9 cellular contexts compared by ENCODE assay signal in the genomic region with DNA sequence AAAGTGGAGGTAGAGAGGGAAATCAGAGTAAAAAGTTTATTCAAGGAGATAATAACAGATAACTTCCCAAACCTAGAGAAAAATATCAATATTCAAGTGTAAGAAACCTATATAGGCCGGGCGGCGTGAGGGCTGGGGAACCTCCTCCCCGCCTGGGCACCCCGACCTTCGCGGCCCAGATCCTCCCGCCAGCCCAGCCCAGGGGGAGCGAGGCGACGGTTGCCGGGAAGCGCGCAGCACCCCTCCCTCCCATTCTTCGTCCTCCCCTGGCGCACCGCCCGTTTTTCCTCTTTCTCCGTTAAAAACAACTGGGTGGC. TPM values are rescaled to one million over a fixed set of nuclear protein-coding genes. Genes with fewer than 3 reads are reported as not detected.
A peak's percentile ranks its signal among the peaks of the same experiment; 100 is the strongest.
DNase-seq lines count a peak whose midpoint lies in the region; ATAC-seq, FAIRE-seq and TF ChIP-seq lines count a peak whose summit lies in the region.
"Had no signal": no experiment of that assay in that cellular context is flagged by ENCODE, and none has a peak within 500 bp of the region (broad histone marks: within the 10 kb centered on the region; RNA-seq: fewer than 3 reads in every experiment).

No MANE protein-coding gene starts in this region.

- H3K4me3 Mint-ChIP-seq in T-helper 2 cell treated with Interferon-gamma antibody and Interleukin-4, amounts not matched to agents 5 μg/mL and 100 μg/mL, for 36 hours: peak overlapping the region; percentile 71
- H3K4me3 Mint-ChIP-seq in central memory CD8-positive, alpha-beta T cell: peak overlapping the region; percentile 4

- H3K27ac Mint-ChIP-seq in T-helper 2 cell treated with Interferon-gamma antibody and Interleukin-4, amounts not matched to agents 5 μg/mL and 100 μg/mL, for 36 hours: no peak overlapping the region
- H3K27ac Mint-ChIP-seq in central memory CD8-positive, alpha-beta T cell (ENCODE audit: low read depth): no peak overlapping the region

- no peak for TF ChIP-seq CTCF in right lobe of liver (IDR thresholded peaks at IDR 0.05)

- H3K27me3 Mint-ChIP-seq in T-helper 2 cell treated with Interferon-gamma antibody and Interleukin-4, amounts not matched to agents 5 μg/mL and 100 μg/mL, for 36 hours (ENCODE audit: low read depth): peaks cover 67% of the 10 kb centered on the region
- peaks cover 95% of the 10 kb centered on the region for H3K27me3 Mint-ChIP-seq in central memory CD8-positive, alpha-beta T cell

- H3K27ac ChIP-seq in right lobe of liver: peak overlapping the region in 1 of 3 donors; percentile 19
- H3K27ac ChIP-seq in thymus (ENCODE audit: low read depth): no peak overlapping the region

- intact Hi-C loops in right lobe of liver (cut with DNase I): no loop called here

- no peak for TF ChIP-seq POLR2A in right lobe of liver (IDR thresholded peaks at IDR 0.05)
- TF ChIP-seq POLR2A in GM12892 (IDR thresholded peaks at IDR 0.05; ENCODE audit: low read depth, low read length): no peak

- no peak for DNase-seq in T-helper 2 cell treated with Interferon-gamma antibody and Interleukin-4, amounts not matched to agents 5 μg/mL and 100 μg/mL, for 36 hours (ENCODE audit: low spot score)
- DNase-seq in T-helper 2 cell (no peak), right lobe of liver (no peak), GM12892 (ENCODE audit: insufficient read length) (no peak)
- DNase-seq in central memory CD8-positive, alpha-beta T cell (ENCODE audit: low spot score in 2 of 2): no peak
- DNase-seq: AML-193 had no signal

- H3K27me3 ChIP-seq in right lobe of liver: no peaks in the 10 kb centered on the region
- peaks cover 33% of the 10 kb centered on the region for H3K27me3 ChIP-seq in thymus (ENCODE audit: control insufficient read depth, insufficient read depth)

- H3K36me3 ChIP-seq in right lobe of liver: no peaks in the 10 kb centered on the region
- no peaks in the 10 kb centered on the region for H3K36me3 ChIP-seq in thymus (ENCODE audit: control insufficient read depth, insufficient read depth)

- no peaks in the 10 kb centered on the region for H3K36me3 Mint-ChIP-seq in T-helper 2 cell treated with Interferon-gamma antibody and Interleukin-4, amounts not matched to agents 5 μg/mL and 100 μg/mL, for 36 hours (ENCODE audit: low read depth)
- no peaks in the 10 kb centered on the region for H3K36me3 Mint-ChIP-seq in central memory CD8-positive, alpha-beta T cell (ENCODE audit: insufficient read depth)

- ATAC-seq in central memory CD8-positive, alpha-beta T cell (replicated peaks; ENCODE audit: extremely low read depth, poor library complexity, severe bottlenecking): no peak
- ATAC-seq in right lobe of liver (peak in 2 of 4 donors; percentile 63 to 67), GM21447 (IDR thresholded peaks at IDR 0.05; ENCODE audit: unreplicated experiment) (no peak), HG02981 (IDR thresholded peaks at IDR 0.05; ENCODE audit: unreplicated experiment) (no peak)

- H3K9me3 ChIP-seq in right lobe of liver (no peaks in the 10 kb centered on the region), thymus (ENCODE audit: control insufficient read depth) (no peaks in the 10 kb centered on the region)

- no peak for FAIRE-seq in GM12892 (lab: Jason Lieb, UNC)

- H3K4me1 ChIP-seq in right lobe of liver: peaks cover 0 to 11% (median 0%) of the 10 kb centered on the region in 4 donors
- H3K4me1 ChIP-seq in thymus (ENCODE audit: control insufficient read depth, insufficient read depth, low read length): no peaks in the 10 kb centered on the region

- 6% methylated on average over 7 of the region's 19 CpGs for WGBS in right lobe of liver (ENCODE audit: insufficient coverage, low coverage, low lambda C conversion rate, missing lambda C conversion rate)
- 3% methylated on average over 19 of the region's 19 CpGs for WGBS in thymus

- H3K9me3 Mint-ChIP-seq in T-helper 2 cell treated with Interferon-gamma antibody and Interleukin-4, amounts not matched to agents 5 μg/mL and 100 μg/mL, for 36 hours: no peaks in the 10 kb centered on the region
- no peaks in the 10 kb centered on the region for H3K9me3 Mint-ChIP-seq in central memory CD8-positive, alpha-beta T cell

- peaks cover 18% of the 10 kb centered on the region for H3K4me1 Mint-ChIP-seq in T-helper 2 cell treated with Interferon-gamma antibody and Interleukin-4, amounts not matched to agents 5 μg/mL and 100 μg/mL, for 36 hours (ENCODE audit: low read depth)
- peaks cover 4% of the 10 kb centered on the region for H3K4me1 Mint-ChIP-seq in central memory CD8-positive, alpha-beta T cell

- H3K4me3 ChIP-seq in right lobe of liver (peak overlapping the region; percentile 68 to 77 (median 69)), thymus (ENCODE audit: low read length) (peak overlapping the region; percentile 37)

RNA-seq across cellular contexts. Expression of a gene that starts 32.4 kb away (rescaled TPM):
- under 1 TPM in 3 of 6 experiments, not detected in 3; 0.35 to 0.59 (median 0.51) TPM for total RNA-seq in right lobe of liver
- 2.6 TPM for polyA plus RNA-seq in thymus
- not detected for polyA plus RNA-seq in GM12892 (2012; ENCODE audit: missing spikeins)
